In the genomic region with DNA sequence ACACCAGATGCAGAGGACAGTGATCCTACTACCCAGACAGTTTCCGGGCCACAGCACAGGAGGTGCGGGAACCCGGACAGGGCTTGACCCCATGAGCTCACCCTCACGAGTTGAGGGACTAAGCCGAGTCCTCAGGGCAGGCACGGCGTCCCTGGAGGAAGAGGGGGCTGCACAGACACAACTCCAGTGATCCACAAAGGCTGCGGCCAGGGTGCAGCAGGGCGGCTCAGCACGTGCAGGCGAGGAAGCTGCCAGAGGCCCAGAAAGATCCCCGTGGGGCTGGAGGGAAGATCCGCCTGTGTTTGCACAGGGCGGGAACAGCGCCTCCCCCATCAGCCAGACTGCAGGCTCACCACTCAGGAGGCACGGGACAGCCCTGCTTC, we compare ENCODE assay signal across 8 cellular contexts. TPM values are rescaled to one million over a fixed set of nuclear protein-coding genes. Genes with fewer than 3 reads are reported as not detected.
DNase-seq lines count a peak whose midpoint lies in the region; ATAC-seq, FAIRE-seq and TF ChIP-seq lines count a peak whose summit lies in the region.

No MANE protein-coding gene starts in this region.

- H3F3A ChIP-seq in PC-3 (ENCODE audit: low read length, unreplicated experiment) (no peaks in the 10 kb centered on the region), neural progenitor cell (ENCODE audit: low read depth) (peaks cover 19% of the 10 kb centered on the region)

- H2AFZ ChIP-seq in PC-3 (ENCODE audit: low read length) (peak overlapping the region; percentile 88), neural progenitor cell (replicated peaks) (peak overlapping the region; percentile 74)

- peaks cover 24% of the 10 kb centered on the region for H3K4me1 ChIP-seq in PC-3 (ENCODE audit: insufficient read depth, low read length)
- peaks cover 8 to 37% (median 9%) of the 10 kb centered on the region in 3 donors for H3K4me1 ChIP-seq in esophagus squamous epithelium
- peaks cover 16% of the 10 kb centered on the region for H3K4me1 ChIP-seq in neural progenitor cell

- H3K27ac Mint-ChIP-seq in Calu3 (ENCODE audit: unreplicated experiment) (no peak overlapping the region), neural progenitor cell (no peak overlapping the region)

- H3K4me1 Mint-ChIP-seq in Calu3 (ENCODE audit: low read depth, unreplicated experiment) (peaks cover 35% of the 10 kb centered on the region), neural progenitor cell (peaks cover 21% of the 10 kb centered on the region)

- H3K9ac ChIP-seq in PC-3 (ENCODE audit: low read length) (no peak overlapping the region), neural progenitor cell (no peak overlapping the region)

- no peak for TF ChIP-seq CTCF in Calu3 (IDR thresholded peaks at IDR 0.05; ENCODE audit: unreplicated experiment)
- TF ChIP-seq CTCF in PC-3 (conservative IDR thresholded peaks at IDR 0.05; ENCODE audit: low read depth, low read length) = no peak
- TF ChIP-seq CTCF in esophagus squamous epithelium (IDR thresholded peaks at IDR 0.05) = no peak
- no peak for TF ChIP-seq CTCF in neural progenitor cell (IDR thresholded peaks at IDR 0.05)

- intact Hi-C loops in Calu3 (cut with micrococcal nuclease; ENCODE audit: unreplicated experiment) (loop anchor here (2.0 to 10.0 kb wide), 4 partner anchors 47 to 1194 kb away; partner anchors contain the start of gene TMEM72), PC-3 (cut with micrococcal nuclease) (loop anchor here (1.0 to 10.0 kb wide), 2 partner anchors 480 to 1194 kb away; partner anchors contain the start of gene CXCL12), esophagus squamous epithelium (cut with DNase I) (no loop called here)

- BruUV-seq in Calu3 (replicated peaks; lab: Mats Ljungman, UMichigan) (no TSS peak), PC-3 (replicated peaks; lab: Mats Ljungman, UMichigan) (no TSS peak)

- H3K27ac ChIP-seq in PC-3 (ENCODE audit: low read length) (no peak overlapping the region), esophagus squamous epithelium (peak overlapping the region in 3 of 4 donors; percentile 63 to 71 (median 65)), neural progenitor cell (no peak overlapping the region)

- H3K4me3 ChIP-seq in PC-3 (ENCODE audit: low read length) (no peak overlapping the region), esophagus squamous epithelium (peak overlapping the region in 2 of 4 donors; percentile 48 to 66), neural progenitor cell (no peak overlapping the region)

- H4K20me1 ChIP-seq in PC-3 (ENCODE audit: low read length) (no peaks in the 10 kb centered on the region), neural progenitor cell (ENCODE audit: low read depth) (no peaks in the 10 kb centered on the region)

- H3K36me3 Mint-ChIP-seq in Calu3 (ENCODE audit: insufficient read depth, unreplicated experiment) (peaks cover 11% of the 10 kb centered on the region), neural progenitor cell (no peaks in the 10 kb centered on the region)

- H3K27me3 ChIP-seq in PC-3 (ENCODE audit: low read length) = peaks cover 21% of the 10 kb centered on the region
- peaks cover 0 to 34% (median 0%) of the 10 kb centered on the region in 4 donors for H3K27me3 ChIP-seq in esophagus squamous epithelium
- H3K27me3 ChIP-seq in neural progenitor cell = peaks cover 56% of the 10 kb centered on the region

- H3K9me2 ChIP-seq in PC-3 (replicated peaks; ENCODE audit: low read length) = no peaks in the 10 kb centered on the region

- H3K9me3 Mint-ChIP-seq in Calu3 (ENCODE audit: low read depth, unreplicated experiment) = no peaks in the 10 kb centered on the region
- H3K9me3 Mint-ChIP-seq in neural progenitor cell = peaks cover 4% of the 10 kb centered on the region

- 0 to 44% methylated on average over 1 to 11 of the region's 16 CpGs for WGBS in esophagus squamous epithelium, 2 donors

- no peak for TF ChIP-seq POLR2A in esophagus squamous epithelium (IDR thresholded peaks at IDR 0.05)

- H3K4me3 Mint-ChIP-seq in Calu3 (ENCODE audit: low read depth, unreplicated experiment) = peak overlapping the region; percentile 92
- peak overlapping the region; percentile 37 for H3K4me3 Mint-ChIP-seq in neural progenitor cell

- POLR2A ChIA-PET in PC-3 (lab: Charles Lee; ENCODE audit: unreplicated experiment) = no interaction called here

- H3K4me2 ChIP-seq in PC-3 (ENCODE audit: low read length) (peak overlapping the region; percentile 86; the same call in 1 of the 2 replicates), neural progenitor cell (peak overlapping the region; percentile 76)

- H3K9me3 ChIP-seq in PC-3 (ENCODE audit: low read length) = no peaks in the 10 kb centered on the region
- H3K9me3 ChIP-seq in esophagus squamous epithelium = no peaks in the 10 kb centered on the region
- H3K9me3 ChIP-seq in neural progenitor cell (ENCODE audit: low read depth) = no peaks in the 10 kb centered on the region

- ATAC-seq in PC-3 (no peak), GM21723 (IDR thresholded peaks at IDR 0.05; ENCODE audit: unreplicated experiment) (no peak)

- DNase-seq in Calu3 (no peak), PC-3 (no peak), esophagus squamous epithelium (lab: John Stamatoyannopoulos, UW) (no peak), neural progenitor cell (ENCODE audit: low spot score) (peak; percentile 17), RCC 7860 (ENCODE audit: low spot score) (no peak), NCI-H748 (lab: John Stamatoyannopoulos, UW; ENCODE audit: unreplicated experiment) (no peak)
- no peak for DNase-seq in activated CD4-positive, CD25-positive, alpha-beta regulatory T cell (lab: John Stamatoyannopoulos, UW)

- no peak for FAIRE-seq in RCC 7860 (lab: Jason Lieb, UNC)

- H3K79me2 ChIP-seq in PC-3 (ENCODE audit: low read length) = no peaks in the 10 kb centered on the region
- H3K79me2 ChIP-seq in neural progenitor cell (ENCODE audit: low read depth) = no peaks in the 10 kb centered on the region

- H3K36me3 ChIP-seq in PC-3 (ENCODE audit: low read depth, low read length) = no peaks in the 10 kb centered on the region
- H3K36me3 ChIP-seq in esophagus squamous epithelium = no peaks in the 10 kb centered on the region
- H3K36me3 ChIP-seq in neural progenitor cell = no peaks in the 10 kb centered on the region

- CTCF ChIA-PET in Calu3 (lab: Charles Lee) (interaction anchor here (1.3 kb wide), 1 partner anchor 14 kb away, joined by 3 read pairs; no protein-coding TSS in a partner anchor), PC-3 (lab: Charles Lee) (no interaction called here)

- H3K27me3 Mint-ChIP-seq in Calu3 (ENCODE audit: unreplicated experiment) = peaks cover 66% of the 10 kb centered on the region
- peaks cover 4% of the 10 kb centered on the region for H3K27me3 Mint-ChIP-seq in neural progenitor cell (ENCODE audit: insufficient read depth, low read depth)

RNA-seq across cellular contexts. Expression of gene TMEM72, which starts 45.9 kb away (rescaled TPM):
- not detected in 2 replicates for total RNA-seq in Calu3 (2022)
- not detected in 2 replicates for total RNA-seq in PC-3 (2014; rRNA removed)
- not detected for total RNA-seq in esophagus squamous epithelium
- not detected in 2 replicates for total RNA-seq in neural progenitor cell (ENCODE audit: low replicate concordance)

Comparison
In these comparisons a context has a peak if more than half of its experiments do, and no peak if none do; other contexts are left out.
1. H3K27ac ChIP-seq: peak in esophagus squamous epithelium (3 of 4); none in PC-3 (single experiment) and neural progenitor cell (single experiment).